Comparison of ENCODE assay signal across 18 cellular contexts in the genomic region with DNA sequence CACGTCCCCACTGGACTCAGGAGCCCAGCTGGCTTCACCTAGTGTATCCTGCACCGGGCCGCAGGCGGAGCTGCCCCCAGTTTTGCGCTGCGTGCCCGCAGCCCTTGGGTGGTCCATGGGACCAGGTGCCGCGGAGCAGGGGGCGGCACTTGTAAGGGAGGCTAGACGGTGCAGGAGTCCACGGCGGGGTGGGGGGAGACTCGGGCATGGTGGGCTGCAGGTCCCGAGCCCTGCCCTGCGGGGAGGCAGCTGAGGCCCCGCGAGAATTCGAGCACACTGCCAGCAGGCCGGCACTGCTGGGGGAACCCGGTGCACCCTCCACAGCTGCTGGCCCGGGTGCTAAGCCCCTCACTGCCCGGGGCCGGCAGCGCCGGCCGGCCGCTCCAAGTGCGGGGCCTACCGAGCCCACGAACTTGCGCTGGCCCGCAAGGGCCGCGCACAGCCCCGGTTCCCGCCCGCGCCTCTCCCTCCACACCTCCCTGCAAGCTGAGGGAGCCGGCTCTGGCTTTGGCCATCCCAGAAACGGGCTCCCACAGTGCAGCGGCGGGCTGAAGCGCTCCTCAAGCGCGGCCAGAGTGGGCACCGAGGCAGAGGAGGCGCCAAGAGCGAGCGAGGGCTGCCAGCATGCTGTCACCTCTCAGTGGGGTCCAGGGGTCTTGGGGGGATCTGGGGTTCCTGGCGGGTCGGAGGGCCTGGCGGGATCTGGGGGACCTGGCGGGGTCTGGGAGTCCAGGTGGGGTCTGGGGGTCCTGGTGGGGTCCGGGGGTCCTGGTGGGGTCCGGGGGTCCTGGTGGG.
"Had no signal": no experiment of that assay in that cellular context is flagged by ENCODE, and none has a peak within 500 bp of the region (broad histone marks: within the 10 kb centered on the region; RNA-seq: fewer than 3 reads in every experiment).

No MANE protein-coding gene starts in this region.

- H3K4me1 ChIP-seq: foreskin keratinocyte had no signal

- H3K27me3 ChIP-seq: foreskin keratinocyte, right atrium auricular region, uterus had no signal

- H3K9me3 ChIP-seq: left ventricle myocardium inferior, mucosa of descending colon, neutrophil, right atrium auricular region, thoracic aorta, uterus had no signal

- DNase-seq: cerebellar nuclear complex; effector memory CD8-positive, alpha-beta T cell; foreskin keratinocyte; immature natural killer cell; kidney; left cardiac atrium; left ventricle myocardium inferior; mammary epithelial cell; mucosa of descending colon; naive thymus-derived CD8-positive, alpha-beta T cell; small intestine; stimulated activated CD4-positive, alpha-beta T cell treated with anti-CD3 and anti-CD28 coated beads, Interleukin-12 subunit alpha, Interleukin-12 subunit beta, amount 100 ng/mL, for 4 hours; stimulated activated CD4-positive, alpha-beta T cell treated with anti-CD3 and anti-CD28 coated beads, Interleukin-2, amount 100 ng/mL, for 48 hours; trophoblast cell; uterus had no signal

- H3K27ac ChIP-seq: foreskin keratinocyte, neutrophil, right atrium auricular region, thoracic aorta, uterus had no signal

- H3K36me3 ChIP-seq: neutrophil, right atrium auricular region, thoracic aorta, uterus had no signal

- H3K4me3 ChIP-seq: left ventricle myocardium inferior, mucosa of descending colon, right atrium auricular region, uterus had no signal
